Comparison of ENCODE assay signal across 8 cellular contexts in the genomic region with DNA sequence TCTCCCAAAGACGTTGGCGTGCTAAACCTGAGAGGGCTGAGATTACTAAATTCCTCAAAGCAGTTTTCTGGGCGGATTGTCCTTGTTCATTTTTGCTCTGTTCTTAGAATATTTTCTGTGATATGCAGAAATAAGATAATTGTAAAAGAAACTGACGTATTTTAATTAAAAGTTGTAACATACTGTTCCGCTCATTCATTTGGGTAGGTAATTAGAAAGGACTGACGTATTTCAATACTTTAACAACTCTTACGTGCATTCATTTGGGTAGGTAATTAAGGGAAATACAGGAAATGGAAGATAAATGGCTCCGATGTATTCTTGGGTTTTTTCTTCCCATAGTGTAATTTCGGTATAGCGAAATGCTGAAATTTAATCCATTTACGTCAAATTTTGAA. TPM values are rescaled to one million over a fixed set of nuclear protein-coding genes. Genes with fewer than 3 reads are reported as not detected.
DNase-seq lines count a peak whose midpoint lies in the region; ATAC-seq and TF ChIP-seq lines count a peak whose summit lies in the region.

No MANE protein-coding gene starts in this region.

- H3K4me3 ChIP-seq in OCI-LY1 (ENCODE audit: low read depth, low read length, poor library complexity, severe bottlenecking) (peak overlapping the region; percentile 98), endocrine pancreas (ENCODE audit: control insufficient read depth, insufficient read depth, low read length) (peak overlapping the region; percentile 95), neuron (ENCODE audit: low read length) (peak overlapping the region; percentile 75)

- no peak overlapping the region for H2AFZ ChIP-seq in OCI-LY1 (ENCODE audit: low read length)
- peak overlapping the region; percentile 80 for H2AFZ ChIP-seq in neuron (ENCODE audit: low read depth, low read length)

- peak overlapping the region; percentile 71 for H3K4me2 ChIP-seq in OCI-LY1 (ENCODE audit: low read length)

- no peaks in the 10 kb centered on the region for H3K9me3 Mint-ChIP-seq in CD14-positive monocyte

- no peak for TF ChIP-seq CTCF in CD14-positive monocyte (IDR thresholded peaks at IDR 0.05)
- no peak for TF ChIP-seq CTCF in OCI-LY1 (IDR thresholded peaks at IDR 0.05; ENCODE audit: low read length)

- peak overlapping the region; percentile 92 to 100 for H3K4me3 Mint-ChIP-seq in CD14-positive monocyte

- intact Hi-C loops in CD14-positive monocyte (cut with micrococcal nuclease), result loop anchor here in 1 of 2 donors (5.0 to 10.0 kb wide), 2 partner anchors 55 to 62 kb away; a partner anchor contains a TSS

- H3K4me1 Mint-ChIP-seq in CD14-positive monocyte, result peaks cover 58% of the 10 kb centered on the region

- peak overlapping the region; percentile 90 to 96 (median 93) for H3K27ac Mint-ChIP-seq in CD14-positive monocyte

- H3K9me3 ChIP-seq in OCI-LY1 (ENCODE audit: low read length) (no peaks in the 10 kb centered on the region), endocrine pancreas (ENCODE audit: control insufficient read depth, low read length) (no peaks in the 10 kb centered on the region), neuron (ENCODE audit: low read length) (no peaks in the 10 kb centered on the region)

- ATAC-seq in GM21447 (IDR thresholded peaks at IDR 0.05; ENCODE audit: unreplicated experiment), result no peak

- DNase-seq in CD14-positive monocyte (ENCODE audit: low spot score), result no peak
- no peak for DNase-seq in NCI-H1048 (lab: John Stamatoyannopoulos, UW)
- no peak for DNase-seq in NCI-H146 treated with DMSO at 0.1 percent for 48 hours (lab: John Stamatoyannopoulos, UW; ENCODE audit: unreplicated experiment)
- no peak for DNase-seq in NCI-H2171 treated with DMSO at 0.1 percent for 48 hours (lab: John Stamatoyannopoulos, UW)

- no peaks in the 10 kb centered on the region for H4K20me1 ChIP-seq in OCI-LY1 (ENCODE audit: insufficient read depth, low read length)

- peaks cover 9 to 20% of the 10 kb centered on the region in 2 donors for H3K36me3 Mint-ChIP-seq in CD14-positive monocyte

- H3K9ac ChIP-seq in OCI-LY1 (ENCODE audit: low read length), result peak overlapping the region; percentile 93
- peak overlapping the region; percentile 87 for H3K9ac ChIP-seq in endocrine pancreas (ENCODE audit: control insufficient read depth, insufficient read depth, low read length)

- H3K79me2 ChIP-seq in OCI-LY1 (ENCODE audit: insufficient read depth, low read length), result peaks cover 65% of the 10 kb centered on the region

- 0 out of 2 replicates have a peak, but pooled peaks cover 5% of the 10 kb centered on the region for H3F3A ChIP-seq in OCI-LY1 (ENCODE audit: insufficient read depth, low read length)

- no peaks in the 10 kb centered on the region for H3K27me3 Mint-ChIP-seq in CD14-positive monocyte (ENCODE audit: low read depth in 3 of 3)

- H3K4me1 ChIP-seq in OCI-LY1 (ENCODE audit: insufficient read depth, low read length, severe bottlenecking) (peaks cover 66% of the 10 kb centered on the region), endocrine pancreas (ENCODE audit: control insufficient read depth, insufficient read depth, low read length) (peaks cover 20% of the 10 kb centered on the region), neuron (ENCODE audit: insufficient read depth, low read length) (peaks cover 8% of the 10 kb centered on the region)

- H3K27me3 ChIP-seq in OCI-LY1 (ENCODE audit: insufficient read depth, low read length) (no peaks in the 10 kb centered on the region), endocrine pancreas (ENCODE audit: control insufficient read depth, insufficient read depth, low read length) (no peaks in the 10 kb centered on the region), neuron (ENCODE audit: insufficient read depth, low read length) (no peaks in the 10 kb centered on the region)

- H3K27ac ChIP-seq in OCI-LY1 (ENCODE audit: low read depth, low read length, poor library complexity, severe bottlenecking), result peak overlapping the region; percentile 84

- H3K36me3 ChIP-seq in OCI-LY1 (ENCODE audit: insufficient read depth, low read length), result 0 out of 2 replicates have a peak, but pooled peaks cover 4% of the 10 kb centered on the region
- no peaks in the 10 kb centered on the region for H3K36me3 ChIP-seq in endocrine pancreas (ENCODE audit: control insufficient read depth, insufficient read depth, low read length)
- H3K36me3 ChIP-seq in neuron (ENCODE audit: insufficient read depth, low read length), result no peaks in the 10 kb centered on the region

- no peaks in the 10 kb centered on the region for H3K9me2 ChIP-seq in OCI-LY1 (ENCODE audit: low read depth, low read length)

RNA-seq across cellular contexts. Expression of a gene that starts 1.1 kb away (rescaled TPM):
- 100 to 1,000 TPM; 240 to 296 TPM for polyA plus RNA-seq in CD14-positive monocyte

RNA-seq across cellular contexts. Expression of a gene that starts 1.4 kb away (rescaled TPM):
- 1 to 10 TPM; 9.3 to 9.8 TPM for polyA plus RNA-seq in CD14-positive monocyte
